12 cellular contexts compared by ENCODE assay signal in genomic region chr5:181198905-181199519, GRCh38.
A peak's percentile ranks its signal among the peaks of the same experiment; 100 is the strongest.
DNase-seq lines count a peak whose midpoint lies in the region; ATAC-seq and TF ChIP-seq lines count a peak whose summit lies in the region.
"Had no signal": no experiment of that assay in that cellular context is flagged by ENCODE, and none has a peak within 500 bp of the region (broad histone marks: within the 10 kb centered on the region; RNA-seq: fewer than 3 reads in every experiment).

No MANE protein-coding gene starts in this region.

- no peak for TF ChIP-seq CTCF in coronary artery (IDR thresholded peaks at IDR 0.05)

- peaks cover 13% of the 10 kb centered on the region; the same call in 1 of the 2 replicates for H3K36me3 ChIP-seq in BLaER1
- no peaks in the 10 kb centered on the region for H3K36me3 ChIP-seq in HUES48 (ENCODE audit: control insufficient read depth, insufficient read depth, low read length)

- H3K4me1 ChIP-seq in BLaER1 (peaks cover 30% of the 10 kb centered on the region), HUES48 (ENCODE audit: control insufficient read depth, insufficient read depth, low read length) (peaks cover 38% of the 10 kb centered on the region)
- H3K4me1 ChIP-seq: SJSA1 had no signal

- H3K9ac ChIP-seq in BLaER1 (no peak overlapping the region), HUES48 (ENCODE audit: low read depth, low read length) (no peak overlapping the region)

- H3K9me3 ChIP-seq in BLaER1 (no peaks in the 10 kb centered on the region), HUES48 (ENCODE audit: control insufficient read depth, insufficient read depth, low read length) (no peaks in the 10 kb centered on the region)
- H3K9me3 ChIP-seq: SJSA1 had no signal

- peaks cover 8% of the 10 kb centered on the region; the same call in 1 of the 2 replicates for H4K20me1 ChIP-seq in BLaER1

- peak overlapping the region; percentile 48 for H3K4me2 ChIP-seq in BLaER1

- no peak overlapping the region for H3K4me3 ChIP-seq in BLaER1
- H3K4me3 ChIP-seq in HUES48 (ENCODE audit: low read depth, low read length) = peak overlapping the region; percentile 2; the same call in 1 of the 2 replicates
- no peak overlapping the region for H3K4me3 ChIP-seq in coronary artery
- H3K4me3 ChIP-seq: SJSA1 had no signal

- H3K27me3 ChIP-seq in BLaER1 (peaks cover 37% of the 10 kb centered on the region), HUES48 (ENCODE audit: control insufficient read depth, insufficient read depth, low read length) (peaks cover 49% of the 10 kb centered on the region)
- H3K27me3 ChIP-seq: SJSA1 had no signal

- ATAC-seq in GM19324 (IDR thresholded peaks at IDR 0.05; ENCODE audit: low FRiP score, unreplicated experiment) (peak; percentile 37), HG02763 (IDR thresholded peaks at IDR 0.05; ENCODE audit: unreplicated experiment) (peak; percentile 64), HG03280 (IDR thresholded peaks at IDR 0.05; ENCODE audit: unreplicated experiment) (no peak)

- DNase-seq in coronary artery (ENCODE audit: low spot score) (no peak), islet precursor cell (no peak)
- no peak for DNase-seq in stimulated activated CD4-positive, alpha-beta T cell treated with anti-CD3 and anti-CD28 coated beads, Interleukin-12 subunit alpha, Interleukin-12 subunit beta, amount 100 ng/mL, for 4 hours
- DNase-seq: activated CD4-positive, alpha-beta T cell treated with anti-CD3 and anti-CD28 coated beads, Interleukin-2, amount 50 U/mL, for 4 hours; NCI-H2171; occipital lobe had no signal

- H3K27ac ChIP-seq in BLaER1 = no peak overlapping the region
- peak overlapping the region; percentile 29 for H3K27ac ChIP-seq in HUES48 (ENCODE audit: low read depth, low read length)
- H3K27ac ChIP-seq in coronary artery = no peak overlapping the region
- H3K27ac ChIP-seq: SJSA1 had no signal
